ENCODE assay signal across 9 cellular contexts in genomic region chr10:129964611-129965417, GRCh38. TPM values are rescaled to one million over a fixed set of nuclear protein-coding genes. Genes with fewer than 3 reads are reported as not detected.
A peak's percentile ranks its signal among the peaks of the same experiment; 100 is the strongest.
DNase-seq lines count a peak whose midpoint lies in the region; ATAC-seq, FAIRE-seq and TF ChIP-seq lines count a peak whose summit lies in the region.
"Had no signal": no experiment of that assay in that cellular context is flagged by ENCODE, and none has a peak within 500 bp of the region (broad histone marks: within the 10 kb centered on the region; RNA-seq: fewer than 3 reads in every experiment).

No MANE protein-coding gene starts in this region.

- H2BK15ac ChIP-seq in H1 (ENCODE audit: low read length), result no peak overlapping the region

- H3K9me3 ChIP-seq in BE2C, result no peaks in the 10 kb centered on the region
- no peaks in the 10 kb centered on the region for H3K9me3 ChIP-seq in HUES6 (ENCODE audit: control insufficient read depth, insufficient read depth, low read depth, low read length)
- H3K9me3 ChIP-seq in H1 (ENCODE audit: insufficient read depth in 2 of 2, low read depth in 1 of 2, low read length in 1 of 2), result no peaks in the 10 kb centered on the region
- no peaks in the 10 kb centered on the region for H3K9me3 ChIP-seq in neural cell (ENCODE audit: low read length)

- no peak overlapping the region; the same call in 1 of the 2 replicates for H4K8ac ChIP-seq in H1 (ENCODE audit: extremely low read depth, insufficient read depth, low read length)

- peak overlapping the region; percentile 73 to 80 for H3K4me2 ChIP-seq in H1 (ENCODE audit: insufficient read depth in 1 of 2, low read depth in 2 of 2, low read length in 2 of 2)
- no peak overlapping the region for H3K4me2 ChIP-seq in neural cell (ENCODE audit: low read length)

- H2AFZ ChIP-seq in H1 (ENCODE audit: low read length) (no peak overlapping the region), neural cell (ENCODE audit: low read depth, low read length) (no peak overlapping the region)

- no peak overlapping the region for H3K14ac ChIP-seq in H1 (ENCODE audit: insufficient read length)

- TF ChIP-seq EP300 in H1 (IDR thresholded peaks at IDR 0.05; ENCODE audit: borderline replicate concordance in 1 of 2, low read depth in 2 of 2, low read length in 2 of 2), result no peak
- no peak for TF ChIP-seq EP300 in neural cell (conservative IDR thresholded peaks at IDR 0.05; ENCODE audit: poor library complexity, severe bottlenecking)

- H3K36me3 ChIP-seq in BE2C, result peaks cover 11% of the 10 kb centered on the region
- H3K36me3 ChIP-seq in HUES6 (ENCODE audit: control insufficient read depth, insufficient read depth, low read length), result no peaks in the 10 kb centered on the region
- H3K36me3 ChIP-seq in H1 (ENCODE audit: control insufficient read depth in 2 of 4, insufficient read depth in 4 of 4, low read length in 3 of 4), result peaks cover 0 to 10% (median 0%) of the 10 kb centered on the region in 4 experiments; a peak in 1 of 8 replicates
- H3K36me3 ChIP-seq in neural cell (ENCODE audit: insufficient read depth, low read length), result no peaks in the 10 kb centered on the region

- no peak overlapping the region for H4K91ac ChIP-seq in H1 (replicated peaks; ENCODE audit: insufficient read length, low read length)

- peaks cover 26% of the 10 kb centered on the region; the same call in 1 of the 2 replicates for H3K23me2 ChIP-seq in H1 (ENCODE audit: low read depth, low read length)

- no peak overlapping the region for H2BK5ac ChIP-seq in H1 (ENCODE audit: low read depth, low read length)

- H2AK5ac ChIP-seq in H1 (ENCODE audit: low read depth, low read length), result no peak overlapping the region

- no peaks in the 10 kb centered on the region for H3K79me2 ChIP-seq in H1 (ENCODE audit: control insufficient read depth in 1 of 2, insufficient read depth in 2 of 2, low read length in 2 of 2)
- H3K79me2 ChIP-seq in neural cell (replicated peaks; ENCODE audit: insufficient read depth, low read length), result no peaks in the 10 kb centered on the region

- WGBS in H1 (ENCODE audit: extremely low coverage in 1 of 2, insufficient coverage in 1 of 2, insufficient read length in 1 of 2, insufficient replicate concordance in 2 of 2, low coverage in 1 of 2, low lambda C conversion rate in 2 of 2, missing lambda C conversion rate in 1 of 2), 2 experiments, result 1% methylated on average over 57 of the region's 81 CpGs; no CpG with 5 or more reads in 1 of the 2 experiments

- no peak for FAIRE-seq in H1 (lab: Jason Lieb, UNC)
- no peak for FAIRE-seq in H54 (lab: Jason Lieb, UNC)
- FAIRE-seq: endometrium had no signal

- H3K4me1 ChIP-seq in BE2C (no peaks in the 10 kb centered on the region; the same call in 1 of the 2 replicates), HUES6 (ENCODE audit: control insufficient read depth, insufficient read depth, low read length) (peaks cover 59% of the 10 kb centered on the region), H1 (replicated peaks in 1 of 4; ENCODE audit: control insufficient read depth in 3 of 4, insufficient read depth in 4 of 4, low read length in 3 of 4) (peaks cover 9 to 29% (median 19%) of the 10 kb centered on the region in 4 experiments)

- ATAC-seq in GM18868 (IDR thresholded peaks at IDR 0.05; ENCODE audit: unreplicated experiment), result no peak

- H2BK12ac ChIP-seq in H1 (ENCODE audit: low read depth, low read length), result no peak overlapping the region

- H3K23ac ChIP-seq in H1 (ENCODE audit: insufficient read length), result no peak overlapping the region

- H3K27ac ChIP-seq in HUES6 (ENCODE audit: low read depth, low read length), result no peak overlapping the region
- no peak overlapping the region for H3K27ac ChIP-seq in H1 (ENCODE audit: low read depth, low read length)
- H3K27ac ChIP-seq in neural cell (ENCODE audit: low read length), result no peak overlapping the region

- DNase-seq in BE2C (no peak), H1 (ENCODE audit: low read depth in 1 of 2, low spot score in 2 of 2) (peak in 1 of 2 experiments; percentile 77), mesenteric fat pad (ENCODE audit: low spot score) (no peak), H54 (ENCODE audit: insufficient read length, low spot score) (no peak), putamen (ENCODE audit: low spot score) (no peak)

- TF ChIP-seq POLR2A in H1 (IDR thresholded peaks at IDR 0.05; ENCODE audit: control extremely low read depth in 1 of 2, low read depth in 2 of 2, low read length in 2 of 2) (no peak), H54 (IDR thresholded peaks at IDR 0.05; ENCODE audit: low read depth, low read length) (no peak)

- CTCF ChIA-PET in H1 (lab: Charles Lee; ENCODE audit: partially characterized antibody), result interaction anchor here (0.9 to 1.1 kb wide), 3 partner anchors 11 to 87 kb away, joined by 3 to 4 read pairs (median 3); no protein-coding TSS in a partner anchor

- H2BK20ac ChIP-seq in H1 (ENCODE audit: low read length), result no peak overlapping the region

- TF ChIP-seq CTCF in BE2C (IDR thresholded peaks at IDR 0.05; ENCODE audit: low read depth, low read length), result no peak
- TF ChIP-seq CTCF in H1 (IDR thresholded peaks at IDR 0.05; ENCODE audit: control extremely low read depth in 1 of 3, insufficient read depth in 1 of 3, low read depth in 1 of 3, low read length in 3 of 3), result no peak
- TF ChIP-seq CTCF in neural cell (IDR thresholded peaks at IDR 0.05; ENCODE audit: poor library complexity, severe bottlenecking), result no peak

- H3K79me1 ChIP-seq in H1 (ENCODE audit: low read depth, low read length), result no peaks in the 10 kb centered on the region

- H3K27me3 ChIP-seq in BE2C (peaks cover 54% of the 10 kb centered on the region), HUES6 (ENCODE audit: control insufficient read depth, insufficient read depth, low read length) (peaks cover 98% of the 10 kb centered on the region), H1 (replicated peaks in 1 of 4; ENCODE audit: control insufficient read depth in 3 of 4, extremely low read depth in 1 of 4, insufficient read depth in 3 of 4, low read length in 3 of 4) (peaks cover 87 to 98% (median 94%) of the 10 kb centered on the region in 4 experiments), neural cell (ENCODE audit: insufficient read depth, low read depth, low read length) (peaks cover 94% of the 10 kb centered on the region)

- no peak overlapping the region for H3K18ac ChIP-seq in H1 (ENCODE audit: extremely low read depth, low read length)

- H3K4ac ChIP-seq in H1 (replicated peaks; ENCODE audit: insufficient read length, low read depth, low read length), result no peak overlapping the region

- H3F3A ChIP-seq in neural cell (ENCODE audit: insufficient read depth, low read length, poor library complexity, severe bottlenecking), result no peaks in the 10 kb centered on the region

- H3K9ac ChIP-seq in HUES6 (ENCODE audit: low read length) (no peak overlapping the region), H1 (replicated peaks in 1 of 4; ENCODE audit: extremely low read depth in 1 of 4, low read depth in 3 of 4, low read length in 3 of 4) (no peak overlapping the region), neural cell (ENCODE audit: low read length) (no peak overlapping the region)

- POLR2A ChIA-PET in H1 (lab: Charles Lee; ENCODE audit: partially characterized antibody), result no interaction called here

- peak overlapping the region; percentile 57 for H3K4me3 ChIP-seq in BE2C (ENCODE audit: low read depth, low read length)
- H3K4me3 ChIP-seq in HUES6 (ENCODE audit: low read depth, low read length), result peak overlapping the region; percentile 54
- peak overlapping the region; percentile 12 to 58 (median 32); a peak in 7 of 8 replicates for H3K4me3 ChIP-seq in H1 (ENCODE audit: extremely low read depth in 1 of 4, insufficient read depth in 2 of 4, low read depth in 3 of 4, low read length in 4 of 4)
- peak overlapping the region; percentile 23 for H3K4me3 ChIP-seq in neural cell (ENCODE audit: low read length)

- no peak overlapping the region for H2BK120ac ChIP-seq in H1 (replicated peaks; ENCODE audit: low read depth, low read length)

- no peak overlapping the region for H4K5ac ChIP-seq in H1 (ENCODE audit: insufficient read length, low read depth, low read length)

- no peaks in the 10 kb centered on the region for H3K9me2 ChIP-seq in neural cell (ENCODE audit: insufficient read depth, low read length)

- TF ChIP-seq RAD21 in H1 (IDR thresholded peaks at IDR 0.05 in 1 of 2, conservative IDR thresholded peaks at IDR 0.05 in 1 of 2; ENCODE audit: low read depth in 2 of 2, low read length in 2 of 2), result no peak
- no peak for TF ChIP-seq RAD21 in neural cell (conservative IDR thresholded peaks at IDR 0.05)

- H4K20me1 ChIP-seq in H1 (replicated peaks in 1 of 2; ENCODE audit: control insufficient read depth in 1 of 2, insufficient read depth in 2 of 2, low read length in 2 of 2), result peaks cover 16 to 26% of the 10 kb centered on the region in 2 experiments
- H4K20me1 ChIP-seq in neural cell (ENCODE audit: insufficient read depth), result no peaks in the 10 kb centered on the region

- H3K56ac ChIP-seq in H1 (replicated peaks; ENCODE audit: insufficient read length, low read depth, low read length), result no peak overlapping the region

TF ChIP-seq in H1, 55 proteins besides CTCF, POLR2A, EP300 and RAD21 (continues in another document):
- TF ChIP-seq CTBP2 (IDR thresholded peaks at IDR 0.05; ENCODE audit: borderline replicate concordance, insufficient read depth, insufficient read length, low read length), result peak; percentile 66
- 0 out of 2 replicates have a peak, but pooled peaks have one; percentile 7 for TF ChIP-seq GABPA (IDR thresholded peaks at IDR 0.05; ENCODE audit: borderline replicate concordance, insufficient read depth, low read length)
- TF ChIP-seq KDM4A (IDR thresholded peaks at IDR 0.05; ENCODE audit: low read depth, low read length, severe bottlenecking), result peak; percentile 25

TF ChIP-seq in neural cell, 6 proteins besides CTCF, POLR2A, EP300 and RAD21 (continues in another document):
- TF ChIP-seq EZH2 (IDR thresholded peaks at IDR 0.05; ENCODE audit: borderline replicate concordance, insufficient read depth, low read length, poor library complexity, severe bottlenecking), result peak; percentile 99

RNA-seq across cellular contexts. Expression of gene EBF3, which starts 0.7 kb away (rescaled TPM):
- 16.9 TPM for polyA plus RNA-seq in BE2C (2012; ENCODE audit: insufficient read depth, insufficient read length, low read depth)
- total RNA-seq in H1 (2021; fragmentation: NEBNext Ultra II Directional; extraction: Animal tissue kit (Norgen Biotek cat#: 25700)), result 0.26 and 0.38 TPM in 2 replicates
- polyA plus RNA-seq in H1 (2011; rRNA removed) (0.08 and 0.20 TPM in 2 replicates), neural cell (0.38 and 0.98 TPM in 2 replicates)
- 0.31 TPM for polyA plus RNA-seq in H1 (2011; cell fraction: cytosol; rRNA removed)
- 0.40 TPM for polyA plus RNA-seq in H1 (2011; cell fraction: nucleus; rRNA removed)
- polyA plus RNA-seq in H1 (2012, experiment 1 of 2), result 0.07 to 0.15 TPM (median 0.12 TPM) in 4 replicates
- polyA plus RNA-seq in H1 (2012, experiment 2 of 2), result 0.07 TPM
- 0.10 TPM for polyA plus RNA-seq in H1 (2013, experiment 1 of 2)
- polyA plus RNA-seq in H1 (2013, experiment 2 of 2), result 0.09 TPM
- polyA minus RNA-seq in H1 (2011; rRNA and poly(A)+ RNA removed), result 0.76 TPM in 1 of 2 replicates, not detected in the other
- polyA minus RNA-seq in H1 (2011; cell fraction: cytosol; rRNA and poly(A)+ RNA removed), result not detected
- 0.30 TPM for polyA minus RNA-seq in H1 (2011; cell fraction: nucleus; rRNA and poly(A)+ RNA removed)
- polyA minus RNA-seq in neural cell, result 0.49 and 1.2 TPM in 2 replicates
- total RNA-seq in mesenteric fat pad, result 28.6 TPM

Comparison
In these comparisons a context has a peak if more than half of its experiments do, and no peak if none do; other contexts are left out.
1. RNA of gene EBF3, which starts 0.7 kb away (total RNA-seq): 28.6 TPM in mesenteric fat pad (single experiment); 0.26 to 0.38 TPM in H1; every median in the first group is over 10 times any median in the second.
2. Peak in every context shown above with its lines, with median percentiles within 50 percentile points of each other: H3K4me3 ChIP-seq.